ENCODE assay signal across 15 cellular contexts in genomic region chr4:38003102-38003501, GRCh38. TPM values are rescaled to one million over a fixed set of nuclear protein-coding genes. Genes with fewer than 3 reads are reported as not detected.
DNase-seq lines count a peak whose midpoint lies in the region; ATAC-seq and TF ChIP-seq lines count a peak whose summit lies in the region.
"Had no signal": no experiment of that assay in that cellular context is flagged by ENCODE, and none has a peak within 500 bp of the region (broad histone marks: within the 10 kb centered on the region; RNA-seq: fewer than 3 reads in every experiment).

No MANE protein-coding gene starts in this region.

- H3K4me2 ChIP-seq in GM23338 (no peak overlapping the region), OCI-LY7 (ENCODE audit: low read length) (peak overlapping the region; percentile 45; the same call in 1 of the 2 replicates), mesendoderm (ENCODE audit: low read length) (no peak overlapping the region)

- H4K8ac ChIP-seq in mesendoderm (ENCODE audit: low read depth, low read length) = no peak overlapping the region

- H3K18ac ChIP-seq in mesendoderm (ENCODE audit: low read length) = no peak overlapping the region

- no peaks in the 10 kb centered on the region for H3F3A ChIP-seq in GM23338 (replicated peaks; ENCODE audit: low read depth)

- no peaks in the 10 kb centered on the region for H3K36me3 Mint-ChIP-seq in GM23338 (ENCODE audit: low read depth)
- H3K36me3 Mint-ChIP-seq: activated naive CD4-positive, alpha-beta T cell treated with anti-CD3 and anti-CD28 coated beads, Interleukin-2, amount 50 U/mL, for 72 hours had no signal

- TF ChIP-seq POLR2A in sigmoid colon (IDR thresholded peaks at IDR 0.05) = no peak

- H3K4me1 ChIP-seq in GM23338 (ENCODE audit: insufficient read depth) (peaks cover 37% of the 10 kb centered on the region), OCI-LY7 (ENCODE audit: insufficient read depth, low read length, poor library complexity, severe bottlenecking) (peaks cover 71% of the 10 kb centered on the region), mesendoderm (ENCODE audit: control insufficient read depth, low read depth, low read length) (peaks cover 28% of the 10 kb centered on the region), sigmoid colon (peaks cover 0 to 98% (median 82%) of the 10 kb centered on the region in 4 donors)

- no peak overlapping the region for H2BK120ac ChIP-seq in mesendoderm (ENCODE audit: low read depth, low read length)

- H3K23ac ChIP-seq in mesendoderm (ENCODE audit: low read length) = no peak overlapping the region

- H2AFZ ChIP-seq in GM23338 (no peak overlapping the region), OCI-LY7 (ENCODE audit: low read length) (no peak overlapping the region)

- peak overlapping the region; percentile 23 for H2AK5ac ChIP-seq in mesendoderm (ENCODE audit: low read length)

- H3K79me1 ChIP-seq in mesendoderm (ENCODE audit: low read length) = peaks cover 24% of the 10 kb centered on the region

- no peaks in the 10 kb centered on the region for H3K9me3 ChIP-seq in OCI-LY7 (ENCODE audit: low read length)
- no peaks in the 10 kb centered on the region for H3K9me3 ChIP-seq in sigmoid colon
- H3K9me3 ChIP-seq: thoracic aorta had no signal

- no peak for TF ChIP-seq EP300 in sigmoid colon (IDR thresholded peaks at IDR 0.05)

- H3K9me3 Mint-ChIP-seq in GM23338 = no peaks in the 10 kb centered on the region
- H3K9me3 Mint-ChIP-seq: activated CD4-positive, alpha-beta memory T cell treated with anti-CD3 and anti-CD28 coated beads for 36 hours; activated naive CD4-positive, alpha-beta T cell treated with anti-CD3 and anti-CD28 coated beads, Interleukin-2, amount 50 U/mL, for 72 hours; activated T-cell treated with anti-CD3 and anti-CD28 coated beads, Interleukin-2, amount 50 U/mL, for 4 hours; CD4-positive, alpha-beta T cell had no signal

- ATAC-seq in GM23338 (no peak), HG03159 (IDR thresholded peaks at IDR 0.05; ENCODE audit: unreplicated experiment) (no peak), GM18511 (IDR thresholded peaks at IDR 0.05; ENCODE audit: unreplicated experiment) (no peak)
- ATAC-seq: activated naive CD4-positive, alpha-beta T cell treated with anti-CD3 and anti-CD28 coated beads, Interleukin-2, amount 50 U/mL, for 72 hours had no signal

- H3K4ac ChIP-seq in mesendoderm (ENCODE audit: low read depth, low read length) = no peak overlapping the region

- no peak for TF ChIP-seq CTCF in GM23338 (conservative IDR thresholded peaks at IDR 0.05; ENCODE audit: low read depth in 2 of 2)
- no peak for TF ChIP-seq CTCF in OCI-LY7 (conservative IDR thresholded peaks at IDR 0.05; ENCODE audit: low read length)
- no peak for TF ChIP-seq CTCF in sigmoid colon (IDR thresholded peaks at IDR 0.05)

- H4K5ac ChIP-seq in mesendoderm (ENCODE audit: low read length) = no peak overlapping the region

- H3K4me1 Mint-ChIP-seq in GM23338 = peaks cover 66% of the 10 kb centered on the region

- peaks cover 65% of the 10 kb centered on the region for H3K79me2 ChIP-seq in GM23338 (replicated peaks; ENCODE audit: insufficient read depth)
- H3K79me2 ChIP-seq in OCI-LY7 (ENCODE audit: insufficient read depth, low read depth, low read length) = peaks cover 99% of the 10 kb centered on the region
- H3K79me2 ChIP-seq in mesendoderm (ENCODE audit: control insufficient read depth, insufficient read depth, low read length) = peaks cover 42% of the 10 kb centered on the region

- CTCF ChIA-PET in OCI-LY7 (lab: Charles Lee; ENCODE audit: unreplicated experiment) = interaction anchor here (0.5 to 1.2 kb wide), 2 partner anchors 25 to 163 kb away, joined by 3 to 4 read pairs; no protein-coding TSS in a partner anchor

- no peak for DNase-seq in GM23338 (ENCODE audit: low spot score)
- no peak for DNase-seq in OCI-LY7 (ENCODE audit: low spot score)
- DNase-seq in mesendoderm = no peak
- no peak for DNase-seq in sigmoid colon
- DNase-seq in stimulated activated CD4-positive, alpha-beta T cell treated with anti-CD3 and anti-CD28 coated beads, Interleukin-4, amount 100 ng/mL, for 1 hour = no peak
- DNase-seq: activated CD4-positive, alpha-beta memory T cell treated with anti-CD3 and anti-CD28 coated beads for 36 hours; activated T-cell treated with anti-CD3 and anti-CD28 coated beads, Interleukin-2, amount 50 U/mL, for 4 hours; CD4-positive, alpha-beta T cell; effector CD4-positive, alpha-beta T cell; NCI-H1930 had no signal

- POLR2A ChIA-PET in OCI-LY7 (lab: Charles Lee) = interaction anchor here (0.7 to 1.9 kb wide), 6 partner anchors 8 to 151 kb away, joined by 3 to 5 read pairs (median 3); no protein-coding TSS in a partner anchor

- H2BK15ac ChIP-seq in mesendoderm (replicated peaks; ENCODE audit: low read depth) = no peak overlapping the region

- H3K4me3 ChIP-seq in GM23338 (no peak overlapping the region), OCI-LY7 (ENCODE audit: low read depth, low read length, poor library complexity, severe bottlenecking) (no peak overlapping the region), mesendoderm (ENCODE audit: low read length) (no peak overlapping the region), sigmoid colon (no peak overlapping the region)
- H3K4me3 ChIP-seq: thoracic aorta had no signal

- no peak overlapping the region for H3K4me3 Mint-ChIP-seq in GM23338
- H3K4me3 Mint-ChIP-seq: activated CD4-positive, alpha-beta memory T cell treated with anti-CD3 and anti-CD28 coated beads for 36 hours; activated T-cell treated with anti-CD3 and anti-CD28 coated beads, Interleukin-2, amount 50 U/mL, for 4 hours; CD4-positive, alpha-beta T cell had no signal

- H3K27ac ChIP-seq in GM23338 (ENCODE audit: low read depth) = peak overlapping the region; percentile 72
- peak overlapping the region; percentile 7 for H3K27ac ChIP-seq in OCI-LY7 (ENCODE audit: low read depth, low read length, poor library complexity, severe bottlenecking)
- peak overlapping the region; percentile 64 for H3K27ac ChIP-seq in mesendoderm (ENCODE audit: low read depth, low read length)
- peak overlapping the region in 3 of 4 donors; percentile 70 to 80 (median 79) for H3K27ac ChIP-seq in sigmoid colon
- H3K27ac ChIP-seq: thoracic aorta had no signal

- H3K27me3 ChIP-seq in GM23338 (ENCODE audit: insufficient read depth) (no peaks in the 10 kb centered on the region), mesendoderm (ENCODE audit: insufficient read depth, low read length, poor library complexity) (no peaks in the 10 kb centered on the region), sigmoid colon (no peaks in the 10 kb centered on the region)

- peak overlapping the region; percentile 63 for H3K56ac ChIP-seq in mesendoderm (ENCODE audit: low read length)

- BruUV-seq in OCI-LY7 (replicated peaks; lab: Mats Ljungman, UMichigan) = no TSS peak

- H2BK5ac ChIP-seq in mesendoderm (ENCODE audit: low read length) = peak overlapping the region; percentile 17

- H3K9ac ChIP-seq in mesendoderm (ENCODE audit: low read length) = no peak overlapping the region

- H4K20me1 ChIP-seq in GM23338 (replicated peaks; ENCODE audit: insufficient read depth) (peaks cover 3% of the 10 kb centered on the region; the same call in 1 of the 2 replicates), OCI-LY7 (ENCODE audit: insufficient read depth, low read length) (peaks cover 43% of the 10 kb centered on the region)

- H3K9me2 ChIP-seq in GM23338 (ENCODE audit: insufficient read depth) (no peaks in the 10 kb centered on the region), OCI-LY7 (ENCODE audit: insufficient read depth, low read length) (no peaks in the 10 kb centered on the region)

- H3K27ac Mint-ChIP-seq in GM23338 = peak overlapping the region; percentile 44; the same call in 1 of the 2 replicates
- H3K27ac Mint-ChIP-seq: activated CD4-positive, alpha-beta memory T cell treated with anti-CD3 and anti-CD28 coated beads for 36 hours; activated naive CD4-positive, alpha-beta T cell treated with anti-CD3 and anti-CD28 coated beads, Interleukin-2, amount 50 U/mL, for 72 hours; CD4-positive, alpha-beta T cell had no signal

- H3K36me3 ChIP-seq in GM23338 (ENCODE audit: insufficient read depth) (no peaks in the 10 kb centered on the region), OCI-LY7 (ENCODE audit: insufficient read depth, low read length) (peaks cover 75% of the 10 kb centered on the region), mesendoderm (ENCODE audit: control insufficient read depth, insufficient read depth, low read length) (no peaks in the 10 kb centered on the region), sigmoid colon (no peaks in the 10 kb centered on the region)
- H3K36me3 ChIP-seq: thoracic aorta had no signal

- H3K27me3 Mint-ChIP-seq in GM23338 (ENCODE audit: insufficient read depth, low read depth, poor library complexity) = peaks cover 2% of the 10 kb centered on the region
- H3K27me3 Mint-ChIP-seq: activated CD4-positive, alpha-beta memory T cell treated with anti-CD3 and anti-CD28 coated beads for 36 hours; CD4-positive, alpha-beta T cell had no signal

- intact Hi-C loops in OCI-LY7 (cut with micrococcal nuclease; ENCODE audit: unreplicated experiment) = no loop called here
- intact Hi-C loops in sigmoid colon (cut with DNase I) = no loop called here

- no CpG with 5 or more reads among the region's 3 CpGs for WGBS in mesendoderm (ENCODE audit: extremely low coverage, insufficient coverage, low lambda C conversion rate)
- 75 to 84% methylated on average over 3 of the region's 3 CpGs for WGBS in sigmoid colon, 2 donors

TF ChIP-seq in GM23338, 12 proteins besides CTCF, POLR2A, EP300 and RAD21 (continues in another document):
- no peak for TF ChIP-seq ZNF331 (CRISPR knock-in tag; IDR thresholded peaks at IDR 0.05; ENCODE audit: low read depth)
- TF ChIP-seq JUNB (IDR thresholded peaks at IDR 0.05; ENCODE audit: unreplicated experiment) = no peak
- TF ChIP-seq STAT1 (IDR thresholded peaks at IDR 0.05; ENCODE audit: unreplicated experiment) = no peak
- TF ChIP-seq ETS1 (IDR thresholded peaks at IDR 0.05) = no peak

RNA-seq across cellular contexts. Expression of gene PTTG2, which starts 42.9 kb away (rescaled TPM):
- not detected in 2 replicates for total RNA-seq in GM23338 (2014; rRNA removed; shearing (Covaris generic))
- 1.1 TPM in 1 of 2 replicates, not detected in the other for polyA plus RNA-seq in GM23338 (2016; fragmentation: Nextera tagmentation; extraction: Ambion mirVana)
- 1.0 and 1.6 TPM in 2 replicates for total RNA-seq in OCI-LY7 (2014; rRNA removed; shearing (Covaris generic))
- total RNA-seq in OCI-LY7 (2022) = 1.7 and 2.0 TPM in 2 replicates
- not detected for polyA plus RNA-seq in mesendoderm (2013, experiment 1 of 2)
- not detected for polyA plus RNA-seq in mesendoderm (2013, experiment 2 of 2)
- total RNA-seq in sigmoid colon = 1 to 10 TPM; 2.4 to 7.7 (median 6.3) TPM
- polyA plus RNA-seq in sigmoid colon = under 1 TPM in 1 of 3 donors, not detected in 2; 0.28 TPM
- total RNA-seq: activated CD4-positive, alpha-beta memory T cell treated with anti-CD3 and anti-CD28 coated beads for 36 hours; activated T-cell treated with anti-CD3 and anti-CD28 coated beads, Interleukin-2, amount 50 U/mL, for 4 hours; SK-MEL-5 had no signal

Comparison
In these comparisons a context has a peak if more than half of its experiments do, and no peak if none do; other contexts are left out.
1. H3K27ac ChIP-seq: peak in every context shown above with its lines; median percentile 79 in sigmoid colon; 72 in GM23338; 64 in mesendoderm; 7 in OCI-LY7.